8 cellular contexts compared by ENCODE assay signal in genomic region chr16:79601978-79602609, GRCh38. TPM values are rescaled to one million over a fixed set of nuclear protein-coding genes. Genes with fewer than 3 reads are reported as not detected.
DNase-seq lines count a peak whose midpoint lies in the region; ATAC-seq and TF ChIP-seq lines count a peak whose summit lies in the region.

No MANE protein-coding gene starts in this region.

- no peaks in the 10 kb centered on the region for H3K9me3 ChIP-seq in aorta (ENCODE audit: control insufficient read depth, low read length)

- H3K27ac ChIP-seq in aorta (ENCODE audit: low read depth in 1 of 2, low read length in 2 of 2) = no peak overlapping the region

- 1 to 2% methylated on average over 15 of the region's 15 CpGs for WGBS in aorta, 2 donors

- intact Hi-C loops in aorta (cut with DNase I) = loop anchor here (2.0 to 10.0 kb wide), 6 partner anchors 113 to 1097 kb away; no protein-coding TSS in a partner anchor

- peaks cover 42% of the 10 kb centered on the region for H3K4me1 Mint-ChIP-seq in T-helper 2 cell treated with Interferon-gamma antibody and Interleukin-4, amounts not matched to agents 5 μg/mL and 100 μg/mL, for 36 hours (ENCODE audit: low read depth)

- in situ Hi-C loops in G401 (cut with HindIII; ENCODE audit: low sequenced_read_pairs) (no loop called here), astrocyte of the spinal cord (cut with HindIII; ENCODE audit: low sequenced_read_pairs) (no loop called here)

- peaks cover 22% of the 10 kb centered on the region for H3K36me3 Mint-ChIP-seq in T-helper 2 cell treated with Interferon-gamma antibody and Interleukin-4, amounts not matched to agents 5 μg/mL and 100 μg/mL, for 36 hours (ENCODE audit: low read depth)

- DNase-seq in G401 (ENCODE audit: low spot score) (peak; percentile 85), NB4 (ENCODE audit: low read depth) (peak; percentile 74), astrocyte of the spinal cord (ENCODE audit: low read depth, low spot score) (peak; percentile 82), hypothalamus (lab: John Stamatoyannopoulos, UW) (peak in 48 of 51 donors; percentile 18 to 90 (median 64)), renal cortical epithelial cell (ENCODE audit: low read depth) (peak; percentile 76), aorta (peak; percentile 88 to 89)
- peak; percentile 77 for DNase-seq in T-helper 2 cell treated with Interferon-gamma antibody and Interleukin-4, amounts not matched to agents 5 μg/mL and 100 μg/mL, for 36 hours (ENCODE audit: low spot score)

- H3K9me3 Mint-ChIP-seq in T-helper 2 cell treated with Interferon-gamma antibody and Interleukin-4, amounts not matched to agents 5 μg/mL and 100 μg/mL, for 36 hours = no peaks in the 10 kb centered on the region

- peak overlapping the region; percentile 68 for H3K27ac Mint-ChIP-seq in T-helper 2 cell treated with Interferon-gamma antibody and Interleukin-4, amounts not matched to agents 5 μg/mL and 100 μg/mL, for 36 hours

- TF ChIP-seq CTCF in NB4 (IDR thresholded peaks at IDR 0.05; ENCODE audit: low read depth, low read length) (peak; percentile 69), astrocyte of the spinal cord (IDR thresholded peaks at IDR 0.05; ENCODE audit: low read depth, low read length) (peak; percentile 71)

- H3K4me1 ChIP-seq in aorta (ENCODE audit: control insufficient read depth in 1 of 2, insufficient read depth in 2 of 2, low read length in 2 of 2) = no peaks in the 10 kb centered on the region

- no peaks in the 10 kb centered on the region for H3K36me3 ChIP-seq in aorta (ENCODE audit: control insufficient read depth in 1 of 2, insufficient read depth in 2 of 2, low read length in 1 of 2)

- H3K27me3 Mint-ChIP-seq in T-helper 2 cell treated with Interferon-gamma antibody and Interleukin-4, amounts not matched to agents 5 μg/mL and 100 μg/mL, for 36 hours (ENCODE audit: low read depth) = peaks cover 5% of the 10 kb centered on the region

- no peaks in the 10 kb centered on the region for H3K27me3 ChIP-seq in aorta (ENCODE audit: control insufficient read depth in 1 of 2, insufficient read depth in 2 of 2, low read length in 1 of 2)

- TF ChIP-seq POLR2A in NB4 (IDR thresholded peaks at IDR 0.05; ENCODE audit: extremely low read depth, insufficient read length) = no peak

- ATAC-seq in aorta (ENCODE audit: low FRiP score) (peak; percentile 60), HG03432 (IDR thresholded peaks at IDR 0.05; ENCODE audit: unreplicated experiment) (no peak)

- peak overlapping the region; percentile 87 for H3K4me3 Mint-ChIP-seq in T-helper 2 cell treated with Interferon-gamma antibody and Interleukin-4, amounts not matched to agents 5 μg/mL and 100 μg/mL, for 36 hours

- no peak overlapping the region for H3K4me3 ChIP-seq in NB4 (ENCODE audit: low read depth, low read length)
- H3K4me3 ChIP-seq in astrocyte of the spinal cord (ENCODE audit: low read depth, low read length) = peak overlapping the region; percentile 61
- H3K4me3 ChIP-seq in aorta (ENCODE audit: low read length in 2 of 2) = peak overlapping the region; percentile 85 to 89

RNA-seq across cellular contexts. Expression of gene MAF, which starts 1.6 kb away (rescaled TPM):
- not detected in 2 replicates for total RNA-seq in G401 (2014; rRNA removed; shearing (Covaris generic))
- total RNA-seq in renal cortical epithelial cell (5.2 and 8.0 TPM in 2 replicates), aorta (100 to 1,000 TPM in 1 of 2 donors, 10 to 100 TPM in 1; 62.8 to 109 TPM)
- 10 to 100 TPM; 12.6 to 18.2 TPM for polyA plus RNA-seq in aorta
